Comparison of ENCODE assay signal across 1 cellular context in genomic region chr10:15842493-15843169, GRCh38.
TF ChIP-seq lines count a peak whose summit lies in the region.

No MANE protein-coding gene starts in this region.

TF ChIP-seq in K562, 482 proteins besides CTCF, POLR2A, EP300 and RAD21 (continued from another document):
- TF ChIP-seq ZNF384 (IDR thresholded peaks at IDR 0.05; ENCODE audit: low read depth, low read length): 0 out of 2 replicates have a peak, but pooled peaks have one; percentile 19
- TF ChIP-seq, protein P1, sequence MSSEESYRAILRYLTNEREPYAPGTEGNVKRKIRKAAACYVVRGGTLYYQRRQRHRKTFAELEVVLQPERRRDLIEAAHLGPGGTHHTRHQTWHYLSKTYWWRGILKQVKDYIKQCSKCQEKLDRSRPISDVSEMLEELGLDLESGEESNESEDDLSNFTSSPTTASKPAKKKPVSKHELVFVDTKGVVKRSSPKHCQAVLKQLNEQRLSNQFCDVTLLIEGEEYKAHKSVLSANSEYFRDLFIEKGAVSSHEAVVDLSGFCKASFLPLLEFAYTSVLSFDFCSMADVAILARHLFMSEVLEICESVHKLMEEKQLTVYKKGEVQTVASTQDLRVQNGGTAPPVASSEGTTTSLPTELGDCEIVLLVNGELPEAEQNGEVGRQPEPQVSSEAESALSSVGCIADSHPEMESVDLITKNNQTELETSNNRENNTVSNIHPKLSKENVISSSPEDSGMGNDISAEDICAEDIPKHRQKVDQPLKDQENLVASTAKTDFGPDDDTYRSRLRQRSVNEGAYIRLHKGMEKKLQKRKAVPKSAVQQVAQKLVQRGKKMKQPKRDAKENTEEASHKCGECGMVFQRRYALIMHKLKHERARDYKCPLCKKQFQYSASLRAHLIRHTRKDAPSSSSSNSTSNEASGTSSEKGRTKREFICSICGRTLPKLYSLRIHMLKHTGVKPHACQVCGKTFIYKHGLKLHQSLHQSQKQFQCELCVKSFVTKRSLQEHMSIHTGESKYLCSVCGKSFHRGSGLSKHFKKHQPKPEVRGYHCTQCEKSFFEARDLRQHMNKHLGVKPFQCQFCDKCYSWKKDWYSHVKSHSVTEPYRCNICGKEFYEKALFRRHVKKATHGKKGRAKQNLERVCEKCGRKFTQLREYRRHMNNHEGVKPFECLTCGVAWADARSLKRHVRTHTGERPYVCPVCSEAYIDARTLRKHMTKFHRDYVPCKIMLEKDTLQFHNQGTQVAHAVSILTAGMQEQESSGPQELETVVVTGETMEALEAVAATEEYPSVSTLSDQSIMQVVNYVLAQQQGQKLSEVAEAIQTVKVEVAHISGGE (CRISPR knock-in tag; IDR thresholded peaks at IDR 0.05): no peak
- TF ChIP-seq CXXC5 (CRISPR knock-in tag; IDR thresholded peaks at IDR 0.05): peak; percentile 20; the same call in 1 of the 2 replicates
- TF ChIP-seq POLR2H (tag; IDR thresholded peaks at IDR 0.05; ENCODE audit: low read depth): 0 out of 2 replicates have a peak, but pooled peaks have one; percentile 24
- peak in 1 of 2 experiments; percentile 19; a peak in 1 of 4 replicates for TF ChIP-seq SRF (CRISPR knock-in tag; IDR thresholded peaks at IDR 0.05)
- TF ChIP-seq ZNF124 (CRISPR knock-in tag; IDR thresholded peaks at IDR 0.05): no peak
TF ChIP-seq in K562: peak in this region for 6.
